In genomic region chr19:4851551-4852290, GRCh38 we compare ENCODE assay signal across 8 cellular contexts. TPM values are rescaled to one million over a fixed set of nuclear protein-coding genes. Genes with fewer than 3 reads are reported as not detected.
DNase-seq lines count a peak whose midpoint lies in the region; ATAC-seq and TF ChIP-seq lines count a peak whose summit lies in the region.

No MANE protein-coding gene starts in this region.

- H3K9ac ChIP-seq in Karpas-422 (ENCODE audit: low read length) = no peak overlapping the region

- TF ChIP-seq CTCF in ascending aorta (IDR thresholded peaks at IDR 0.05) (peak; percentile 88 to 90 (median 89)), spleen (IDR thresholded peaks at IDR 0.05 in 8 of 11, conservative IDR thresholded peaks at IDR 0.05 in 3 of 11) (peak; percentile 75 to 96 (median 83))

- H3K36me3 ChIP-seq in Karpas-422 (ENCODE audit: insufficient read depth, low read length) = no peaks in the 10 kb centered on the region
- H3K36me3 ChIP-seq in ascending aorta = peaks cover 58 to 65% of the 10 kb centered on the region in 2 donors
- peaks cover 0 to 100% (median 70%) of the 10 kb centered on the region in 6 donors for H3K36me3 ChIP-seq in spleen

- TF ChIP-seq POLR2A in spleen (IDR thresholded peaks at IDR 0.05) = no peak

- no peaks in the 10 kb centered on the region for H4K20me1 ChIP-seq in Karpas-422 (ENCODE audit: insufficient read depth, low read depth, low read length)

- H3K4me2 ChIP-seq in Karpas-422 (ENCODE audit: low read depth, low read length, poor library complexity, severe bottlenecking) = peak overlapping the region; percentile 8

- H3K9me2 ChIP-seq in Karpas-422 (replicated peaks; ENCODE audit: insufficient read depth, low read length) = no peaks in the 10 kb centered on the region

- H3K9me3 ChIP-seq in Karpas-422 (ENCODE audit: low read length) (no peaks in the 10 kb centered on the region), ascending aorta (no peaks in the 10 kb centered on the region), spleen (no peaks in the 10 kb centered on the region)

- H3K27ac ChIP-seq in Karpas-422 (ENCODE audit: low read length) = no peak overlapping the region
- H3K27ac ChIP-seq in ascending aorta = no peak overlapping the region
- H3K27ac ChIP-seq in spleen = no peak overlapping the region

- no peak overlapping the region for H3K4me3 ChIP-seq in Karpas-422 (ENCODE audit: low read length)
- no peak overlapping the region for H3K4me3 ChIP-seq in ascending aorta
- no peak overlapping the region for H3K4me3 ChIP-seq in spleen

- intact Hi-C loops in ascending aorta (cut with DNase I) (loop anchor here (1.0 to 5.0 kb wide), 2 partner anchors 42 to 181 kb away; no protein-coding TSS in a partner anchor), spleen (cut with DNase I; ENCODE audit: low total_unique reads) (loop anchor here (5.0 kb wide), 1 partner anchor 44 kb away; no protein-coding TSS in a partner anchor)

- no peak for ATAC-seq in GM21717 (IDR thresholded peaks at IDR 0.05; ENCODE audit: unreplicated experiment)

- no peak overlapping the region; the same call in 1 of the 2 replicates for H2AFZ ChIP-seq in Karpas-422 (ENCODE audit: low read length)

- WGBS in spleen, 5 donors = 74 to 82% (median 78%) methylated on average over 36 to 42 of the region's 42 CpGs

- H3K27me3 ChIP-seq in Karpas-422 (ENCODE audit: low read length) (no peaks in the 10 kb centered on the region), ascending aorta (no peaks in the 10 kb centered on the region), spleen (replicated peaks in 1 of 7) (no peaks in the 10 kb centered on the region)

- no peaks in the 10 kb centered on the region for H3K79me2 ChIP-seq in Karpas-422 (ENCODE audit: low read length)

- peak; percentile 87 for DNase-seq in DMS53 (lab: John Stamatoyannopoulos, UW)
- DNase-seq in Karpas-422 = peak; percentile 84
- peak; percentile 40 to 69 (median 57) for DNase-seq in T-helper 2 cell
- DNase-seq in ascending aorta (ENCODE audit: low spot score in 2 of 2) = peak in 1 of 2 donors; percentile 83
- DNase-seq in hippocampal formation (lab: John Stamatoyannopoulos, UW) = peak; percentile 14 to 64
- DNase-seq in spleen = peak; percentile 90
- DNase-seq in amniotic stem cell (lab: John Stamatoyannopoulos, UW) = no peak

- H3K4me1 ChIP-seq in Karpas-422 (ENCODE audit: low read length) = no peaks in the 10 kb centered on the region
- no peaks in the 10 kb centered on the region for H3K4me1 ChIP-seq in ascending aorta
- peaks cover 0 to 6% (median 0%) of the 10 kb centered on the region in 6 donors for H3K4me1 ChIP-seq in spleen

RNA-seq across cellular contexts. Expression of gene PLIN3, which starts 15.7 kb away (rescaled TPM):
- 28.7 and 68.1 TPM in 2 replicates for total RNA-seq in Karpas-422 (2014; rRNA removed; shearing (Covaris generic); ENCODE audit: low replicate concordance)
- 84.3 TPM for total RNA-seq in ascending aorta
- total RNA-seq in spleen = 10 to 100 TPM; 26.7 to 63.5 (median 46.9) TPM
- 10 to 100 TPM; 28.0 to 40.0 (median 29.3) TPM for polyA plus RNA-seq in spleen

RNA-seq across cellular contexts. Expression of gene TICAM1, which starts 20.2 kb away (rescaled TPM):
- 2.1 and 2.7 TPM in 2 replicates for total RNA-seq in Karpas-422 (2014; rRNA removed; shearing (Covaris generic); ENCODE audit: low replicate concordance)
- total RNA-seq in ascending aorta (20.3 TPM), spleen (10 to 100 TPM; 10.2 to 21.0 (median 14.7) TPM)
- polyA plus RNA-seq in spleen = 10 to 100 TPM in 1 of 3 donors, 1 to 10 TPM in 2; 4.4 to 12.5 (median 4.6) TPM

RNA-seq across cellular contexts. Expression of gene ARRDC5, which starts 51.0 kb away (rescaled TPM):
- total RNA-seq in Karpas-422 (2014; rRNA removed; shearing (Covaris generic); ENCODE audit: low replicate concordance) = not detected in 2 replicates
- total RNA-seq in ascending aorta = 8.6 TPM
- total RNA-seq in spleen = 1 to 10 TPM; 4.1 to 9.4 (median 7.3) TPM
- polyA plus RNA-seq in spleen = 1 to 10 TPM; 1.4 to 1.9 (median 1.6) TPM

RNA-seq across cellular contexts. Expression of gene UHRF1, which starts 57.6 kb away (rescaled TPM):
- 13.6 and 28.5 TPM in 2 replicates for total RNA-seq in Karpas-422 (2014; rRNA removed; shearing (Covaris generic); ENCODE audit: low replicate concordance)
- total RNA-seq in ascending aorta (0.32 TPM), spleen (10 to 100 TPM in 1 of 7 donors, 1 to 10 TPM in 6; 2.1 to 10.8 (median 5.9) TPM)
- polyA plus RNA-seq in spleen = 1 to 10 TPM; 1.5 to 6.8 (median 3.3) TPM
